9 cellular contexts compared by ENCODE assay signal in genomic region chr11:9569588-9570164, GRCh38. TPM values are rescaled to one million over a fixed set of nuclear protein-coding genes. Genes with fewer than 3 reads are reported as not detected.
DNase-seq lines count a peak whose midpoint lies in the region; ATAC-seq and TF ChIP-seq lines count a peak whose summit lies in the region.
"Had no signal": no experiment of that assay in that cellular context is flagged by ENCODE, and none has a peak within 500 bp of the region (broad histone marks: within the 10 kb centered on the region; RNA-seq: fewer than 3 reads in every experiment).

No MANE protein-coding gene starts in this region.

- CTCF ChIA-PET in CD8-positive, alpha-beta memory T cell (lab: Charles Lee), result interaction anchor here (0.9 to 1.0 kb wide), 2 partner anchors 34 to 35 kb away, joined by 3 to 4 read pairs; no protein-coding TSS in a partner anchor

- H3K9ac ChIP-seq in rectal smooth muscle tissue (ENCODE audit: low read length), result peak overlapping the region; percentile 27

- no peaks in the 10 kb centered on the region for H3K9me3 ChIP-seq in CD8-positive, alpha-beta memory T cell (ENCODE audit: low read length)
- H3K9me3 ChIP-seq in RWPE2 (ENCODE audit: severe bottlenecking), result no peaks in the 10 kb centered on the region
- no peaks in the 10 kb centered on the region for H3K9me3 ChIP-seq in gastroesophageal sphincter
- H3K9me3 ChIP-seq: mucosa of descending colon had no signal

- no peak for TF ChIP-seq CTCF in RWPE2 (IDR thresholded peaks at IDR 0.05; ENCODE audit: poor library complexity, severe bottlenecking)
- TF ChIP-seq CTCF in gastroesophageal sphincter (IDR thresholded peaks at IDR 0.05), result no peak

- peaks cover 8 to 20% (median 19%) of the 10 kb centered on the region in 3 donors for H3K4me1 Mint-ChIP-seq in CD8-positive, alpha-beta memory T cell

- H3K27me3 Mint-ChIP-seq in CD8-positive, alpha-beta memory T cell, result peaks cover 0 to 2% of the 10 kb centered on the region in 2 donors

- peak overlapping the region; percentile 27 for H3K27ac ChIP-seq in CD8-positive, alpha-beta memory T cell (ENCODE audit: low read depth, low read length)
- H3K27ac ChIP-seq in RWPE2 (ENCODE audit: poor library complexity, severe bottlenecking) (peak overlapping the region; percentile 97), gastroesophageal sphincter (peak overlapping the region; percentile 91 to 99 (median 96)), rectal smooth muscle tissue (ENCODE audit: low read depth, low read length) (peak overlapping the region; percentile 98)

- peak overlapping the region in 1 of 8 donors; percentile 8 for H3K27ac Mint-ChIP-seq in CD8-positive, alpha-beta memory T cell

- H3K27me3 ChIP-seq in CD8-positive, alpha-beta memory T cell (ENCODE audit: insufficient read depth, low read length, poor library complexity, severe bottlenecking), result no peaks in the 10 kb centered on the region
- H3K27me3 ChIP-seq in RWPE2 (ENCODE audit: insufficient read depth, poor library complexity, severe bottlenecking) (no peaks in the 10 kb centered on the region), gastroesophageal sphincter (no peaks in the 10 kb centered on the region), rectal smooth muscle tissue (ENCODE audit: control insufficient read depth, insufficient read depth, low read length) (no peaks in the 10 kb centered on the region)

- no peaks in the 10 kb centered on the region for H3K36me3 ChIP-seq in CD8-positive, alpha-beta memory T cell (ENCODE audit: insufficient read depth, low read length)
- H3K36me3 ChIP-seq in RWPE2 (ENCODE audit: low read depth), result peaks cover 2% of the 10 kb centered on the region
- no peaks in the 10 kb centered on the region for H3K36me3 ChIP-seq in gastroesophageal sphincter
- H3K36me3 ChIP-seq in rectal smooth muscle tissue (ENCODE audit: control insufficient read depth, insufficient read depth, low read length), result no peaks in the 10 kb centered on the region

- no peak for TF ChIP-seq POLR2A in gastroesophageal sphincter (IDR thresholded peaks at IDR 0.05)

- H3K36me3 Mint-ChIP-seq in CD8-positive, alpha-beta memory T cell, result peaks cover 0 to 5% (median 3%) of the 10 kb centered on the region in 3 donors

- H3K9me3 Mint-ChIP-seq in CD8-positive, alpha-beta memory T cell, result no peaks in the 10 kb centered on the region

- H3K4me3 ChIP-seq in CD8-positive, alpha-beta memory T cell (ENCODE audit: low read length), result no peak overlapping the region
- H3K4me3 ChIP-seq in RWPE2 (ENCODE audit: severe bottlenecking), result no peak overlapping the region
- peak overlapping the region in 1 of 2 donors; percentile 17 for H3K4me3 ChIP-seq in gastroesophageal sphincter
- H3K4me3 ChIP-seq in rectal smooth muscle tissue (ENCODE audit: low read length), result peak overlapping the region; percentile 46
- H3K4me3 ChIP-seq: mucosa of descending colon had no signal

- no peak for ATAC-seq in RWPE2 (ENCODE audit: low read depth)
- no peak for ATAC-seq in gastroesophageal sphincter
- ATAC-seq in HG02642 (IDR thresholded peaks at IDR 0.05; ENCODE audit: poor library complexity, unreplicated experiment), result no peak

- POLR2A ChIA-PET in CD8-positive, alpha-beta memory T cell (lab: Charles Lee), result no interaction called here

- peak overlapping the region in 3 of 7 donors; percentile 5 to 64 (median 48) for H3K4me3 Mint-ChIP-seq in CD8-positive, alpha-beta memory T cell

- no peak for TF ChIP-seq EP300 in gastroesophageal sphincter (IDR thresholded peaks at IDR 0.05)

- no peak for DNase-seq in CD8-positive, alpha-beta memory T cell
- DNase-seq in RWPE2 (ENCODE audit: low spot score), result no peak
- no peak for DNase-seq in NCI-H1048 (lab: John Stamatoyannopoulos, UW)
- DNase-seq in stimulated activated CD4-positive, alpha-beta T cell treated with anti-CD3 and anti-CD28 coated beads, Interleukin-15, amount 100 ng/mL, for 24 hours, result no peak
- DNase-seq in EL, result no peak

- WGBS in gastroesophageal sphincter (ENCODE audit: low coverage in 1 of 2), 2 donors, result 85 to 100% methylated on average over 3 to 4 of the region's 5 CpGs

- H3K4me1 ChIP-seq in CD8-positive, alpha-beta memory T cell (ENCODE audit: insufficient read depth, low read length), result peaks cover 5% of the 10 kb centered on the region
- H3K4me1 ChIP-seq in RWPE2 (ENCODE audit: insufficient read depth, poor library complexity, severe bottlenecking), result peaks cover 43% of the 10 kb centered on the region
- H3K4me1 ChIP-seq in gastroesophageal sphincter, result peaks cover 17 to 66% (median 24%) of the 10 kb centered on the region in 3 donors
- peaks cover 39% of the 10 kb centered on the region for H3K4me1 ChIP-seq in rectal smooth muscle tissue (ENCODE audit: control insufficient read depth, insufficient read depth, low read length)

RNA-seq across cellular contexts. Expression of gene WEE1, which starts 3.8 kb away (rescaled TPM):
- total RNA-seq in CD8-positive, alpha-beta memory T cell, result 10 to 100 TPM; 46.9 to 49.8 TPM
- 8.1 TPM for polyA plus RNA-seq in CD8-positive, alpha-beta memory T cell
- 10 to 100 TPM; 42.5 to 65.3 (median 51.3) TPM for total RNA-seq in gastroesophageal sphincter

Comparison
In these comparisons a context has a peak if more than half of its experiments do, and no peak if none do; other contexts are left out.
1. H3K27ac ChIP-seq: peak in every context shown above with its lines; median percentile 98 in rectal smooth muscle tissue; 97 in RWPE2; 96 in gastroesophageal sphincter; 27 in CD8-positive, alpha-beta memory T cell.